Comparison of ENCODE assay signal across 1 cellular context in the genomic region with DNA sequence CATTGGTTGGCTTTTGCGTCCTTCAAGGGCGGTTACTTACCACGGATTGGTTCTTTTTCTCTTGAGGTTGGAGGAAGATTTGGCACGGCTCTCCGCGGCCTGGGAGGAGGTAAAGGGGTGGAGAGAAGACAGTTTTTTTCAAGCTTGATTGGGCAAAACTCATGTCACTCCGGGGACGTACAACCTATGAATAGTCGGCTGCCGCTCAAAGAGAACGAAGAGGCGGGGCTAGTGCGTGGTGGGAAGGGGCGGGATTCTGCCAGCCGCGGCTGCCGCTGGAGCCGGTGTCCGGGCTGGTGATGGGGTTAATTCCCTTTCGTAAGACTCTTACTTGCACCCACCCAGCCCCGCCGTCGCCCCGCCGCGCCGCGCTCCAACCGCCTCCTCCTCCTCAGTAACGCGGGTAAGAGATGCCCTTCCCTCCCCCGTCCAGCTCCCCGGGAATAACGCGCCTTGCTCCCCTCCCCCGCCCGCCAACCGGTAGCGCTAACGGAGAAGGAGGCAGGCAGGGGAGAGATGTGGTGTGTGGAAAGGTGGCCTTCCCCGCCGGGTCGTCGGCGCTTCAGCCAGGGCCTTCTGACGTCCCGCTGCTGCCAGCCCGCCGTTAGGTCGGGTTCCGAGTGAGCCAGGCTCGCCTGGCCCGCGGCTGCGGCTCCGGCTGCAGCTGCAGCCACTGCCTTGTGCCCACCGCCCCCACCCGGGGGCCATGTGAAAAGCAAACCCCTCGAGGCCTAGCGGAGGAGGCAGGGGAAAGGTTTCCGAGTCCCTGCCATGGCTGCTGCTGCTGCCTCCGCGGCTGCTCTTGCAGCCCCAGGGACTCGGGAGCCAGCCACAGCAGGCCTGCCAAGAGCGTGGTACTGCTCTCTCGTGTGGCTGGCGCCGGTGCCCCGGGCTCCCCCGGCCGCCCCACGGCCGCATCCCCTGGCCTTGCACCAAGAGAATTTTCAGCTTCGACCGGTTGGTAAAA.
TF ChIP-seq lines count a peak whose summit lies in the region.

A gene (plus strand): TSS at position 254 of the 967 bp plus-strand sequence. CDS start 73,362 bp downstream, outside the sequence.

TF ChIP-seq in HepG2, 621 proteins besides CTCF, POLR2A, EP300 and RAD21 (continued from another document and continues in another):
- peak; percentile 87; the same call in 1 of the 2 replicates for TF ChIP-seq KDM3A (CRISPR knock-in tag; IDR thresholded peaks at IDR 0.05; ENCODE audit: low read depth)
- TF ChIP-seq, protein P1, sequence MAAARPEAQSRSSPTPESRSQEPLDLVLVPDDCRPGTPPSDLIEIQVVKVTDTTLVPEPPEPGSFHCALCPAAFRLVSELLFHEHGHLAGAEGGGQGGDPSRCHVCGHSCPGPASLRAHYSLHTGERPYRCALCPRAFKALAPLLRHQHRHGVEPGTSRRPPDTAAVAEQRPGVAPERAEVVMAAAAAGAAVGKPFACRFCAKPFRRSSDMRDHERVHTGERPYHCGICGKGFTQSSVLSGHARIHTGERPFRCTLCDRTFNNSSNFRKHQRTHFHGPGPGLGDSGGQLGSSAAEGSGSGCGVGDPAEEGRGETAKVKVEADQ (CRISPR knock-in tag; IDR thresholded peaks at IDR 0.05; ENCODE audit: borderline replicate concordance): 0 out of 2 replicates have a peak, but pooled peaks have one; percentile 59
- TF ChIP-seq, protein P2, sequence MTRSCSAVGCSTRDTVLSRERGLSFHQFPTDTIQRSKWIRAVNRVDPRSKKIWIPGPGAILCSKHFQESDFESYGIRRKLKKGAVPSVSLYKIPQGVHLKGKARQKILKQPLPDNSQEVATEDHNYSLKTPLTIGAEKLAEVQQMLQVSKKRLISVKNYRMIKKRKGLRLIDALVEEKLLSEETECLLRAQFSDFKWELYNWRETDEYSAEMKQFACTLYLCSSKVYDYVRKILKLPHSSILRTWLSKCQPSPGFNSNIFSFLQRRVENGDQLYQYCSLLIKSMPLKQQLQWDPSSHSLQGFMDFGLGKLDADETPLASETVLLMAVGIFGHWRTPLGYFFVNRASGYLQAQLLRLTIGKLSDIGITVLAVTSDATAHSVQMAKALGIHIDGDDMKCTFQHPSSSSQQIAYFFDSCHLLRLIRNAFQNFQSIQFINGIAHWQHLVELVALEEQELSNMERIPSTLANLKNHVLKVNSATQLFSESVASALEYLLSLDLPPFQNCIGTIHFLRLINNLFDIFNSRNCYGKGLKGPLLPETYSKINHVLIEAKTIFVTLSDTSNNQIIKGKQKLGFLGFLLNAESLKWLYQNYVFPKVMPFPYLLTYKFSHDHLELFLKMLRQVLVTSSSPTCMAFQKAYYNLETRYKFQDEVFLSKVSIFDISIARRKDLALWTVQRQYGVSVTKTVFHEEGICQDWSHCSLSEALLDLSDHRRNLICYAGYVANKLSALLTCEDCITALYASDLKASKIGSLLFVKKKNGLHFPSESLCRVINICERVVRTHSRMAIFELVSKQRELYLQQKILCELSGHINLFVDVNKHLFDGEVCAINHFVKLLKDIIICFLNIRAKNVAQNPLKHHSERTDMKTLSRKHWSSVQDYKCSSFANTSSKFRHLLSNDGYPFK (CRISPR knock-in tag; IDR thresholded peaks at IDR 0.05; ENCODE audit: borderline replicate concordance): peak; percentile 73
- TF ChIP-seq, protein P3, sequence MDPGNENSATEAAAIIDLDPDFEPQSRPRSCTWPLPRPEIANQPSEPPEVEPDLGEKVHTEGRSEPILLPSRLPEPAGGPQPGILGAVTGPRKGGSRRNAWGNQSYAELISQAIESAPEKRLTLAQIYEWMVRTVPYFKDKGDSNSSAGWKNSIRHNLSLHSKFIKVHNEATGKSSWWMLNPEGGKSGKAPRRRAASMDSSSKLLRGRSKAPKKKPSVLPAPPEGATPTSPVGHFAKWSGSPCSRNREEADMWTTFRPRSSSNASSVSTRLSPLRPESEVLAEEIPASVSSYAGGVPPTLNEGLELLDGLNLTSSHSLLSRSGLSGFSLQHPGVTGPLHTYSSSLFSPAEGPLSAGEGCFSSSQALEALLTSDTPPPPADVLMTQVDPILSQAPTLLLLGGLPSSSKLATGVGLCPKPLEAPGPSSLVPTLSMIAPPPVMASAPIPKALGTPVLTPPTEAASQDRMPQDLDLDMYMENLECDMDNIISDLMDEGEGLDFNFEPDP (CRISPR knock-in tag; conservative IDR thresholded peaks at IDR 0.05): no peak
- peak; percentile 24; the same call in 1 of the 2 replicates for TF ChIP-seq REL (CRISPR knock-in tag; conservative IDR thresholded peaks at IDR 0.05)
- peak; percentile 88 for TF ChIP-seq TBX2 (CRISPR knock-in tag; IDR thresholded peaks at IDR 0.05; ENCODE audit: borderline replicate concordance)
- TF ChIP-seq SOX5 (CRISPR knock-in tag; IDR thresholded peaks at IDR 0.05; ENCODE audit: borderline replicate concordance): no peak
- TF ChIP-seq SAFB2 (CRISPR knock-in tag; IDR thresholded peaks at IDR 0.05; ENCODE audit: borderline replicate concordance, low read depth): 0 out of 2 replicates have a peak, but pooled peaks have one; percentile 67
- peak; percentile 95 for TF ChIP-seq KAT7 (CRISPR knock-in tag; IDR thresholded peaks at IDR 0.05; ENCODE audit: borderline replicate concordance)
- peak; percentile 79 for TF ChIP-seq BRD4 (CRISPR knock-in tag; IDR thresholded peaks at IDR 0.05)
- TF ChIP-seq RBAK (CRISPR knock-in tag; IDR thresholded peaks at IDR 0.05): peak; percentile 47; the same call in 1 of the 2 replicates
- TF ChIP-seq, protein P4, sequence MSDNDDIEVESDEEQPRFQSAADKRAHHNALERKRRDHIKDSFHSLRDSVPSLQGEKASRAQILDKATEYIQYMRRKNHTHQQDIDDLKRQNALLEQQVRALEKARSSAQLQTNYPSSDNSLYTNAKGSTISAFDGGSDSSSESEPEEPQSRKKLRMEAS (IDR thresholded peaks at IDR 0.05): peak; percentile 78
- TF ChIP-seq NPAS2 (CRISPR knock-in tag; IDR thresholded peaks at IDR 0.05; ENCODE audit: borderline replicate concordance): no peak
- TF ChIP-seq FOXJ3 (CRISPR knock-in tag; IDR thresholded peaks at IDR 0.05; ENCODE audit: borderline replicate concordance): peak; percentile 52; the same call in 1 of the 2 replicates
- TF ChIP-seq SRSF4 (IDR thresholded peaks at IDR 0.05; ENCODE audit: low read depth, low read length, poor library complexity, severe bottlenecking): no peak
- TF ChIP-seq SUZ12 (IDR thresholded peaks at IDR 0.05; ENCODE audit: low read depth, low read length): no peak
- TF ChIP-seq, protein P5, sequence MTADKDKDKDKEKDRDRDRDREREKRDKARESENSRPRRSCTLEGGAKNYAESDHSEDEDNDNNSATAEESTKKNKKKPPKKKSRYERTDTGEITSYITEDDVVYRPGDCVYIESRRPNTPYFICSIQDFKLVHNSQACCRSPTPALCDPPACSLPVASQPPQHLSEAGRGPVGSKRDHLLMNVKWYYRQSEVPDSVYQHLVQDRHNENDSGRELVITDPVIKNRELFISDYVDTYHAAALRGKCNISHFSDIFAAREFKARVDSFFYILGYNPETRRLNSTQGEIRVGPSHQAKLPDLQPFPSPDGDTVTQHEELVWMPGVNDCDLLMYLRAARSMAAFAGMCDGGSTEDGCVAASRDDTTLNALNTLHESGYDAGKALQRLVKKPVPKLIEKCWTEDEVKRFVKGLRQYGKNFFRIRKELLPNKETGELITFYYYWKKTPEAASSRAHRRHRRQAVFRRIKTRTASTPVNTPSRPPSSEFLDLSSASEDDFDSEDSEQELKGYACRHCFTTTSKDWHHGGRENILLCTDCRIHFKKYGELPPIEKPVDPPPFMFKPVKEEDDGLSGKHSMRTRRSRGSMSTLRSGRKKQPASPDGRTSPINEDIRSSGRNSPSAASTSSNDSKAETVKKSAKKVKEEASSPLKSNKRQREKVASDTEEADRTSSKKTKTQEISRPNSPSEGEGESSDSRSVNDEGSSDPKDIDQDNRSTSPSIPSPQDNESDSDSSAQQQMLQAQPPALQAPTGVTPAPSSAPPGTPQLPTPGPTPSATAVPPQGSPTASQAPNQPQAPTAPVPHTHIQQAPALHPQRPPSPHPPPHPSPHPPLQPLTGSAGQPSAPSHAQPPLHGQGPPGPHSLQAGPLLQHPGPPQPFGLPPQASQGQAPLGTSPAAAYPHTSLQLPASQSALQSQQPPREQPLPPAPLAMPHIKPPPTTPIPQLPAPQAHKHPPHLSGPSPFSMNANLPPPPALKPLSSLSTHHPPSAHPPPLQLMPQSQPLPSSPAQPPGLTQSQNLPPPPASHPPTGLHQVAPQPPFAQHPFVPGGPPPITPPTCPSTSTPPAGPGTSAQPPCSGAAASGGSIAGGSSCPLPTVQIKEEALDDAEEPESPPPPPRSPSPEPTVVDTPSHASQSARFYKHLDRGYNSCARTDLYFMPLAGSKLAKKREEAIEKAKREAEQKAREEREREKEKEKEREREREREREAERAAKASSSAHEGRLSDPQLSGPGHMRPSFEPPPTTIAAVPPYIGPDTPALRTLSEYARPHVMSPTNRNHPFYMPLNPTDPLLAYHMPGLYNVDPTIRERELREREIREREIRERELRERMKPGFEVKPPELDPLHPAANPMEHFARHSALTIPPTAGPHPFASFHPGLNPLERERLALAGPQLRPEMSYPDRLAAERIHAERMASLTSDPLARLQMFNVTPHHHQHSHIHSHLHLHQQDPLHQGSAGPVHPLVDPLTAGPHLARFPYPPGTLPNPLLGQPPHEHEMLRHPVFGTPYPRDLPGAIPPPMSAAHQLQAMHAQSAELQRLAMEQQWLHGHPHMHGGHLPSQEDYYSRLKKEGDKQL (CRISPR knock-in tag; IDR thresholded peaks at IDR 0.05; ENCODE audit: low read depth): peak; percentile 14; the same call in 1 of the 2 replicates
- no peak for TF ChIP-seq PHB2 (IDR thresholded peaks at IDR 0.05; ENCODE audit: partially characterized antibody)
- peak; percentile 28 for TF ChIP-seq KLF11 (CRISPR knock-in tag; IDR thresholded peaks at IDR 0.05)
- TF ChIP-seq NCOA1 (CRISPR knock-in tag; IDR thresholded peaks at IDR 0.05): peak; percentile 74; the same call in 1 of the 2 replicates
- 0 out of 2 replicates have a peak, but pooled peaks have one; percentile 22 for TF ChIP-seq ZNF253 (CRISPR knock-in tag; IDR thresholded peaks at IDR 0.05; ENCODE audit: borderline replicate concordance)
- TF ChIP-seq, protein P6, sequence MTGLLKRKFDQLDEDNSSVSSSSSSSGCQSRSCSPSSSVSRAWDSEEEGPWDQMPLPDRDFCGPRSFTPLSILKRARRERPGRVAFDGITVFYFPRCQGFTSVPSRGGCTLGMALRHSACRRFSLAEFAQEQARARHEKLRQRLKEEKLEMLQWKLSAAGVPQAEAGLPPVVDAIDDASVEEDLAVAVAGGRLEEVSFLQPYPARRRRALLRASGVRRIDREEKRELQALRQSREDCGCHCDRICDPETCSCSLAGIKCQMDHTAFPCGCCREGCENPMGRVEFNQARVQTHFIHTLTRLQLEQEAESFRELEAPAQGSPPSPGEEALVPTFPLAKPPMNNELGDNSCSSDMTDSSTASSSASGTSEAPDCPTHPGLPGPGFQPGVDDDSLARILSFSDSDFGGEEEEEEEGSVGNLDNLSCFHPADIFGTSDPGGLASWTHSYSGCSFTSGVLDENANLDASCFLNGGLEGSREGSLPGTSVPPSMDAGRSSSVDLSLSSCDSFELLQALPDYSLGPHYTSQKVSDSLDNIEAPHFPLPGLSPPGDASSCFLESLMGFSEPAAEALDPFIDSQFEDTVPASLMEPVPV (CRISPR knock-in tag; IDR thresholded peaks at IDR 0.05): peak; percentile 76; the same call in 1 of the 2 replicates
- peak; percentile 88 for TF ChIP-seq FOXC1 (CRISPR knock-in tag; IDR thresholded peaks at IDR 0.05; ENCODE audit: borderline replicate concordance)
- TF ChIP-seq, protein P7, sequence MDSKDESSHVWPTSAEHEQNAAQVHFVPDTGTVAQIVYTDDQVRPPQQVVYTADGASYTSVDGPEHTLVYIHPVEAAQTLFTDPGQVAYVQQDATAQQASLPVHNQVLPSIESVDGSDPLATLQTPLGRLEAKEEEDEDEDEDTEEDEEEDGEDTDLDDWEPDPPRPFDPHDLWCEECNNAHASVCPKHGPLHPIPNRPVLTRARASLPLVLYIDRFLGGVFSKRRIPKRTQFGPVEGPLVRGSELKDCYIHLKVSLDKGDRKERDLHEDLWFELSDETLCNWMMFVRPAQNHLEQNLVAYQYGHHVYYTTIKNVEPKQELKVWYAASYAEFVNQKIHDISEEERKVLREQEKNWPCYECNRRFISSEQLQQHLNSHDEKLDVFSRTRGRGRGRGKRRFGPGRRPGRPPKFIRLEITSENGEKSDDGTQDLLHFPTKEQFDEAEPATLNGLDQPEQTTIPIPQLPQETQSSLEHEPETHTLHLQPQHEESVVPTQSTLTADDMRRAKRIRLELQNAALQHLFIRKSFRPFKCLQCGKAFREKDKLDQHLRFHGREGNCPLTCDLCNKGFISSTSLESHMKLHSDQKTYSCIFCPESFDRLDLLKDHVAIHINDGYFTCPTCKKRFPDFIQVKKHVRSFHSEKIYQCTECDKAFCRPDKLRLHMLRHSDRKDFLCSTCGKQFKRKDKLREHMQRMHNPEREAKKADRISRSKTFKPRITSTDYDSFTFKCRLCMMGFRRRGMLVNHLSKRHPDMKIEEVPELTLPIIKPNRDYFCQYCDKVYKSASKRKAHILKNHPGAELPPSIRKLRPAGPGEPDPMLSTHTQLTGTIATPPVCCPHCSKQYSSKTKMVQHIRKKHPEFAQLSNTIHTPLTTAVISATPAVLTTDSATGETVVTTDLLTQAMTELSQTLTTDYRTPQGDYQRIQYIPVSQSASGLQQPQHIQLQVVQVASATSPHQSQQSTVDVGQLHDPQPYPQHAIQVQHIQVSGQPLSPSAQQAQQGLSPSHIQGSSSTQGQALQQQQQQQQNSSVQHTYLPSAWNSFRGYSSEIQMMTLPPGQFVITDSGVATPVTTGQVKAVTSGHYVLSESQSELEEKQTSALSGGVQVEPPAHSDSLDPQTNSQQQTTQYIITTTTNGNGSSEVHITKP (CRISPR knock-in tag; IDR thresholded peaks at IDR 0.05; ENCODE audit: low read depth): no peak
- TF ChIP-seq, protein P8, sequence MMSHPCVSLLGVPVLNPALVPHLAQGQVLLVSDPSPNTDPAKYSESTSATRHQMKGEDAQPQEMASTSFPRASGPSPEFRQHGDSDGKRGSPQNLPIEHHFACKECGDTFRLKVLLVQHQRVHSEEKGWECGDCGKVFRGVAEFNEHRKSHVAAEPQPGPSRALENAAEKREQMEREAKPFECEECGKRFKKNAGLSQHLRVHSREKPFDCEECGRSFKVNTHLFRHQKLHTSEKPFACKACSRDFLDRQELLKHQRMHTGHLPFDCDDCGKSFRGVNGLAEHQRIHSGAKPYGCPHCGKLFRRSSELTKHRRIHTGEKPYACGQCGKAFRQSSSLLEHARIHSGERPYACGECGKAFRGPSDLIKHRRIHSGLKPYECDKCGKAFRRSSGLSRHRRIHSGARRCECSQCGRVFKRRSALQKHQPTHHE (CRISPR knock-in tag; IDR thresholded peaks at IDR 0.05; ENCODE audit: borderline replicate concordance): peak; percentile 76; the same call in 1 of the 2 replicates
- TF ChIP-seq ZNF331 (CRISPR knock-in tag; IDR thresholded peaks at IDR 0.05): peak; percentile 70; the same call in 1 of the 2 replicates
- peak; percentile 79; the same call in 1 of the 2 replicates for TF ChIP-seq ZFP90 (CRISPR knock-in tag; IDR thresholded peaks at IDR 0.05; ENCODE audit: borderline replicate concordance)
- no peak for TF ChIP-seq GATAD1 (CRISPR knock-in tag; IDR thresholded peaks at IDR 0.05)
- TF ChIP-seq, protein P9, sequence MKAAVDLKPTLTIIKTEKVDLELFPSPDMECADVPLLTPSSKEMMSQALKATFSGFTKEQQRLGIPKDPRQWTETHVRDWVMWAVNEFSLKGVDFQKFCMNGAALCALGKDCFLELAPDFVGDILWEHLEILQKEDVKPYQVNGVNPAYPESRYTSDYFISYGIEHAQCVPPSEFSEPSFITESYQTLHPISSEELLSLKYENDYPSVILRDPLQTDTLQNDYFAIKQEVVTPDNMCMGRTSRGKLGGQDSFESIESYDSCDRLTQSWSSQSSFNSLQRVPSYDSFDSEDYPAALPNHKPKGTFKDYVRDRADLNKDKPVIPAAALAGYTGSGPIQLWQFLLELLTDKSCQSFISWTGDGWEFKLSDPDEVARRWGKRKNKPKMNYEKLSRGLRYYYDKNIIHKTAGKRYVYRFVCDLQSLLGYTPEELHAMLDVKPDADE (CRISPR knock-in tag; IDR thresholded peaks at IDR 0.05): 0 out of 2 replicates have a peak, but pooled peaks have one; percentile 27
- TF ChIP-seq ZNF75D (CRISPR knock-in tag; IDR thresholded peaks at IDR 0.05; ENCODE audit: borderline replicate concordance): no peak
- peak; percentile 50; the same call in 1 of the 2 replicates for TF ChIP-seq ZNF446 (CRISPR knock-in tag; IDR thresholded peaks at IDR 0.05)
